In the genomic region with DNA sequence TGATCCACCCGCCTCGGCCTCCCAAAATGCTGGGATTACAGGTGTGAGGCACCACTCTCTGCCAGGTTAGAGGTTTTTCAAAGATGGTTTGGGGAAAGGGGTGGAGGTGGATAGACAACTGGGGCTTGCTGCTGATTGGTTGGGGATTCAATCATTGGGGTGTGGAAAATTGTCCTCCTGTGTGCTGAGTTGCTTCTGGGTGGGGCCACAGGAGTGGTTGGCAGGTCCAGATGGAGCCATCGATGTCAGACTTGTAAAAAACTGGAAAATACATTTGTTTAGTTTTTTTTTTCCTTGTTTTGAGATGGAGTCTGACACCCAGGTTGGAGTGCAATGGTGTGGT, we compare ENCODE assay signal across 14 cellular contexts.
DNase-seq lines count a peak whose midpoint lies in the region; ATAC-seq and TF ChIP-seq lines count a peak whose summit lies in the region.
"Had no signal": no experiment of that assay in that cellular context is flagged by ENCODE, and none has a peak within 500 bp of the region (broad histone marks: within the 10 kb centered on the region; RNA-seq: fewer than 3 reads in every experiment).

No MANE protein-coding gene starts in this region.

- no peaks in the 10 kb centered on the region for H3K27me3 ChIP-seq in esophagus (ENCODE audit: control insufficient read depth in 1 of 2, insufficient read depth in 2 of 2, low read length in 2 of 2)
- no peaks in the 10 kb centered on the region for H3K27me3 ChIP-seq in psoas muscle (ENCODE audit: insufficient read depth in 3 of 3, low read length in 2 of 3)

- H3K36me3 Mint-ChIP-seq in activated naive CD8-positive, alpha-beta T cell treated with anti-CD3 and anti-CD28 coated beads, Interleukin-2, amount 50 U/mL, for 24 hours (ENCODE audit: low read depth): no peaks in the 10 kb centered on the region
- H3K36me3 Mint-ChIP-seq: CD14-positive monocyte; CD8-positive, alpha-beta T cell had no signal

- 83% methylated on average over 3 of the region's 3 CpGs for WGBS in esophagus, 2 donors
- WGBS in psoas muscle, 3 donors: 87 to 92% (median 90%) methylated on average over 3 of the region's 3 CpGs

- H3K9me3 Mint-ChIP-seq in activated naive CD8-positive, alpha-beta T cell treated with anti-CD3 and anti-CD28 coated beads, Interleukin-2, amount 50 U/mL, for 24 hours: no peaks in the 10 kb centered on the region
- H3K9me3 Mint-ChIP-seq: CD14-positive monocyte; CD8-positive, alpha-beta T cell; GM23338; H9 had no signal

- no peak overlapping the region for H3K27ac Mint-ChIP-seq in activated naive CD8-positive, alpha-beta T cell treated with anti-CD3 and anti-CD28 coated beads, Interleukin-2, amount 50 U/mL, for 24 hours
- H3K27ac Mint-ChIP-seq: CD8-positive, alpha-beta T cell; GM23338; H9 had no signal

- DNase-seq in SK-N-DZ (ENCODE audit: low spot score) (peak; percentile 27), mesenteric fat pad (ENCODE audit: low spot score) (peak; percentile 53), RKO (ENCODE audit: low spot score) (no peak), psoas muscle (no peak)
- DNase-seq in activated naive CD8-positive, alpha-beta T cell treated with anti-CD3 and anti-CD28 coated beads, Interleukin-2, amount 50 U/mL, for 24 hours: no peak
- DNase-seq: CD8-positive, alpha-beta T cell; COR-L47; DMS153; GDM1; H9 had no signal

- H3K4me1 Mint-ChIP-seq in activated naive CD8-positive, alpha-beta T cell treated with anti-CD3 and anti-CD28 coated beads, Interleukin-2, amount 50 U/mL, for 24 hours: peaks cover 31% of the 10 kb centered on the region

- H3K36me3 ChIP-seq in esophagus (ENCODE audit: control insufficient read depth in 2 of 2, insufficient read depth in 2 of 2, low read length in 1 of 2): no peaks in the 10 kb centered on the region
- H3K36me3 ChIP-seq in psoas muscle (ENCODE audit: insufficient read depth in 1 of 2, low read depth in 1 of 2): no peaks in the 10 kb centered on the region

- H3K4me3 ChIP-seq in esophagus (ENCODE audit: low read depth in 1 of 2, low read length in 2 of 2): no peak overlapping the region
- no peak overlapping the region for H3K4me3 ChIP-seq in psoas muscle
- H3K4me3 ChIP-seq: A549, GM23338 had no signal

- H3K27ac ChIP-seq in esophagus (ENCODE audit: low read depth in 2 of 2, low read length in 1 of 2): peak overlapping the region; percentile 50 to 90
- no peak overlapping the region for H3K27ac ChIP-seq in psoas muscle
- H3K27ac ChIP-seq: A549 had no signal

- ATAC-seq in activated naive CD8-positive, alpha-beta T cell treated with anti-CD3 and anti-CD28 coated beads, Interleukin-2, amount 50 U/mL, for 24 hours: no peak
- no peak for ATAC-seq in psoas muscle
- ATAC-seq: A549; CD8-positive, alpha-beta T cell; GM23338 had no signal

- intact Hi-C loops in psoas muscle (cut with DNase I): no loop called here

- H3K27me3 Mint-ChIP-seq in activated naive CD8-positive, alpha-beta T cell treated with anti-CD3 and anti-CD28 coated beads, Interleukin-2, amount 50 U/mL, for 24 hours: no peaks in the 10 kb centered on the region

- no peaks in the 10 kb centered on the region for H3K9me3 ChIP-seq in esophagus (ENCODE audit: control insufficient read depth in 2 of 2, insufficient read depth in 1 of 2, low read depth in 1 of 2, low read length in 1 of 2)
- no peaks in the 10 kb centered on the region for H3K9me3 ChIP-seq in psoas muscle
- H3K9me3 ChIP-seq: A549 had no signal

- peaks cover 3% of the 10 kb centered on the region in 2 donors for H3K4me1 ChIP-seq in esophagus (ENCODE audit: control insufficient read depth in 2 of 2, insufficient read depth in 2 of 2, low read length in 1 of 2)
- H3K4me1 ChIP-seq in psoas muscle: peaks cover 4% of the 10 kb centered on the region

- no peak overlapping the region for H3K4me3 Mint-ChIP-seq in activated naive CD8-positive, alpha-beta T cell treated with anti-CD3 and anti-CD28 coated beads, Interleukin-2, amount 50 U/mL, for 24 hours
- H3K4me3 Mint-ChIP-seq: CD8-positive, alpha-beta T cell; GM23338; H9 had no signal

- TF ChIP-seq CTCF in psoas muscle (IDR thresholded peaks at IDR 0.05): no peak

Comparison
In these comparisons a context has a peak if more than half of its experiments do, and no peak if none do; other contexts are left out.
1. DNase-seq: peak in SK-N-DZ (single experiment) and mesenteric fat pad (single experiment); none in activated naive CD8-positive, alpha-beta T cell treated with anti-CD3 and anti-CD28 coated beads, Interleukin-2, amount 50 U/mL, for 24 hours (single experiment), RKO (single experiment) and psoas muscle (0 of 2).